ENCODE assay signal across 1 cellular context in the genomic region with DNA sequence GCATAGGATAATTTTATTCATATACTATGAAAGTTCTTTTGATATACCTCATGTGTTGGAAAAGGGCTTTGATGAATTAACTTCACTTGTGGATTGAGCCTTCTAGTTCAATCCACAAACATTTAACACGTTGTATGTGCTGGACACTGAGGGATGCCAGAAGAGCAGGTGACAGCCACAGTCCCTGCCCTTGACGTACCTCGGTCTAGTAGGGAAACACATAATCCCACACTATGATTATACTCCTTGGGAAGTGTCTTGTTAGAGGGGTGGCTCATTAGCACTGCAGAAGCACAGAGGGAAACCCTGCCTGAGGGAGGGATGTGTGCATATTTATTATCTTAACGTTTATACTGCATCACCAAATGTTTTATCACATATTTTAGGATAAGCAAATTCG.
TF ChIP-seq lines count a peak whose summit lies in the region.

No MANE protein-coding gene starts in this region.

TF ChIP-seq in IMR-90, 13 proteins besides CTCF, POLR2A, EP300 and RAD21 (continued from another document):
- TF ChIP-seq, protein P1, sequence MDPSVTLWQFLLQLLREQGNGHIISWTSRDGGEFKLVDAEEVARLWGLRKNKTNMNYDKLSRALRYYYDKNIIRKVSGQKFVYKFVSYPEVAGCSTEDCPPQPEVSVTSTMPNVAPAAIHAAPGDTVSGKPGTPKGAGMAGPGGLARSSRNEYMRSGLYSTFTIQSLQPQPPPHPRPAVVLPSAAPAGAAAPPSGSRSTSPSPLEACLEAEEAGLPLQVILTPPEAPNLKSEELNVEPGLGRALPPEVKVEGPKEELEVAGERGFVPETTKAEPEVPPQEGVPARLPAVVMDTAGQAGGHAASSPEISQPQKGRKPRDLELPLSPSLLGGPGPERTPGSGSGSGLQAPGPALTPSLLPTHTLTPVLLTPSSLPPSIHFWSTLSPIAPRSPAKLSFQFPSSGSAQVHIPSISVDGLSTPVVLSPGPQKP (IDR thresholded peaks at IDR 0.05; ENCODE audit: borderline replicate concordance, low read depth, low read length): no peak
- TF ChIP-seq CEBPB (IDR thresholded peaks at IDR 0.05; ENCODE audit: low read depth, low read length): no peak
TF ChIP-seq in IMR-90: peak in this region for 0.
